In genomic region chr10:114635101-114635500, GRCh38 we compare ENCODE assay signal across 10 cellular contexts. TPM values are rescaled to one million over a fixed set of nuclear protein-coding genes. Genes with fewer than 3 reads are reported as not detected.
A peak's percentile ranks its signal among the peaks of the same experiment; 100 is the strongest.
DNase-seq lines count a peak whose midpoint lies in the region; ATAC-seq and TF ChIP-seq lines count a peak whose summit lies in the region.
"Had no signal": no experiment of that assay in that cellular context is flagged by ENCODE, and none has a peak within 500 bp of the region (broad histone marks: within the 10 kb centered on the region; RNA-seq: fewer than 3 reads in every experiment).

No MANE protein-coding gene starts in this region.

- H3K27ac ChIP-seq in right atrium auricular region (peak overlapping the region; percentile 81 to 90), coronary artery (peak overlapping the region; percentile 50 to 81), uterus (peak overlapping the region; percentile 49 to 88)
- H3K27ac ChIP-seq: HL-60 had no signal

- intact Hi-C loops in left cardiac atrium (cut with DNase I) (loop anchor here in 1 of 2 donors (10.0 kb wide), 1 partner anchor 150 kb away; no protein-coding TSS in a partner anchor), uterus (cut with DNase I; ENCODE audit: low total_unique reads) (no loop called here), head of caudate nucleus (cut with DNase I) (no loop called here)

- no peak for DNase-seq in right atrium auricular region (ENCODE audit: low spot score)
- no peak for DNase-seq in left cardiac atrium
- DNase-seq in coronary artery (ENCODE audit: low spot score) = no peak
- peak; percentile 32 for DNase-seq in mucosa of gallbladder (ENCODE audit: low spot score)
- DNase-seq in uterus = no peak
- no peak for DNase-seq in DMS153 (lab: John Stamatoyannopoulos, UW)
- no peak for DNase-seq in head of caudate nucleus
- DNase-seq: activated T-cell treated with anti-CD3 and anti-CD28 coated beads, Interleukin-2, amount 50 U/mL, for 72 hours had no signal

- no peak for TF ChIP-seq POLR2A in uterus (IDR thresholded peaks at IDR 0.05)

- H3K9me3 ChIP-seq in right atrium auricular region (no peaks in the 10 kb centered on the region), uterus (no peaks in the 10 kb centered on the region)

- TF ChIP-seq CTCF in right atrium auricular region (IDR thresholded peaks at IDR 0.05) (no peak), coronary artery (IDR thresholded peaks at IDR 0.05) (no peak), uterus (IDR thresholded peaks at IDR 0.05) (no peak)

- H3K4me1 ChIP-seq in right atrium auricular region = peaks cover 0 to 83% of the 10 kb centered on the region in 2 donors
- H3K4me1 ChIP-seq in uterus = peaks cover 0 to 19% of the 10 kb centered on the region in 2 donors

- H3K36me3 ChIP-seq in right atrium auricular region = no peaks in the 10 kb centered on the region
- H3K36me3 ChIP-seq in uterus = no peaks in the 10 kb centered on the region

- no peaks in the 10 kb centered on the region for H3K27me3 ChIP-seq in right atrium auricular region
- no peaks in the 10 kb centered on the region for H3K27me3 ChIP-seq in uterus

- ATAC-seq in left cardiac atrium (no peak), GM21576 (IDR thresholded peaks at IDR 0.05; ENCODE audit: unreplicated experiment) (no peak)
- ATAC-seq: activated T-cell treated with anti-CD3 and anti-CD28 coated beads, Interleukin-2, amount 50 U/mL, for 72 hours had no signal

- H3K4me3 ChIP-seq in right atrium auricular region (peak overlapping the region in 1 of 2 donors; percentile 1), coronary artery (peak overlapping the region; percentile 26), uterus (no peak overlapping the region)

RNA-seq across cellular contexts. Expression of gene ABLIM1, which starts 23.0 kb away (rescaled TPM):
- total RNA-seq in right atrium auricular region (100 to 1,000 TPM; 359 to 404 TPM), left cardiac atrium (100 to 1,000 TPM; 292 to 305 TPM), mucosa of gallbladder (103 TPM), uterus (100 to 1,000 TPM in 2 of 4 donors, 10 to 100 TPM in 2; 41.2 to 128 (median 97.3) TPM)
